In the genomic region with DNA sequence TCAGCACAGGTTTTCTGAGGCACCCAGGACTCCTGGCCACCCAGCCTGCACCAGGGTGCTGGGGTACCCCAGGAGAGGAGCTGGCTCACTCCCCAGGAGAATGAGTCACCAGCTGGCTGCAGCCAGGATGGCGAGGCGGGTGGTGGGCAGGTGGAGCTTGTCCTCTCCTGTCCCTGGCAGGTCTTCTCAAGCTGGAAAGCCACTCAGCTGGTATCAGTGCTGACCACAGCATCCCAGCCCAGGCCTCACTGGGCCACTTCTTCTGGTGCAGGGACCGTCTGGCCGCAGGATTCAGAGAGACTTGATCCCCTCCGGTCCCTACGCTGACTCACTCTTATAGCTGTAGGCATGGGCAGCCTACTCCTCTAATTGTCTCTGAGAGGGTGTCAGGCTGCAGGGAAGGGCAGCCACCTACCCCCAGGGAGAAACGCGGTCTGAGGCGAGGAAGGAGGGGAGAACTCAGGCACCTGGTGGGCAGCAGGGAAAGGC, we compare ENCODE assay signal across 8 cellular contexts. TPM values are rescaled to one million over a fixed set of nuclear protein-coding genes. Genes with fewer than 3 reads are reported as not detected.
DNase-seq lines count a peak whose midpoint lies in the region; ATAC-seq and TF ChIP-seq lines count a peak whose summit lies in the region.

No MANE protein-coding gene starts in this region.

- H3K27ac Mint-ChIP-seq in mesothelial cell of epicardium (no peak overlapping the region), nephron progenitor cell (no peak overlapping the region)

- H3K27me3 ChIP-seq in body of pancreas, result no peaks in the 10 kb centered on the region
- H3K27me3 ChIP-seq in brain microvascular endothelial cell (replicated peaks), result no peaks in the 10 kb centered on the region

- H3K4me1 Mint-ChIP-seq in mesothelial cell of epicardium (peaks cover 9% of the 10 kb centered on the region), nephron progenitor cell (peaks cover 36% of the 10 kb centered on the region)

- TF ChIP-seq CTCF in body of pancreas (IDR thresholded peaks at IDR 0.05) (peak in 1 of 7 experiments; percentile 4), mesothelial cell of epicardium (IDR thresholded peaks at IDR 0.05; ENCODE audit: unreplicated experiment) (no peak), brain microvascular endothelial cell (IDR thresholded peaks at IDR 0.05; ENCODE audit: low read depth, low read length, missing control alignments) (no peak), nephron progenitor cell (IDR thresholded peaks at IDR 0.05) (no peak)

- in situ Hi-C loops in brain microvascular endothelial cell (cut with HindIII; ENCODE audit: low pct_ligation_motif_present, low sequenced_read_pairs), result no loop called here

- H3K27me3 Mint-ChIP-seq in mesothelial cell of epicardium (ENCODE audit: low read depth) (peaks cover 12% of the 10 kb centered on the region), nephron progenitor cell (ENCODE audit: low read depth, poor library complexity) (peaks cover 17% of the 10 kb centered on the region)

- H3K4me3 Mint-ChIP-seq in mesothelial cell of epicardium, result no peak overlapping the region
- no peak overlapping the region for H3K4me3 Mint-ChIP-seq in nephron progenitor cell

- no peak for TF ChIP-seq POLR2A in body of pancreas (IDR thresholded peaks at IDR 0.05)

- WGBS in body of pancreas, 2 donors, result 30 to 45% methylated on average over 7 to 9 of the region's 9 CpGs

- H3K4me3 ChIP-seq in body of pancreas (no peak overlapping the region), brain microvascular endothelial cell (ENCODE audit: low read depth, low read length) (no peak overlapping the region)

- peak; percentile 14 for ATAC-seq in HG03520 (IDR thresholded peaks at IDR 0.05; ENCODE audit: unreplicated experiment)
- ATAC-seq in body of pancreas, result peak; percentile 83

- intact Hi-C loops in body of pancreas (cut with DNase I), result no loop called here

- H3K4me1 ChIP-seq in body of pancreas, result peaks cover 53% of the 10 kb centered on the region

- H3K9me3 Mint-ChIP-seq in mesothelial cell of epicardium (no peaks in the 10 kb centered on the region), nephron progenitor cell (no peaks in the 10 kb centered on the region)

- H3K36me3 ChIP-seq in body of pancreas (replicated peaks in 1 of 2; ENCODE audit: insufficient read depth in 1 of 2, low read depth in 2 of 2) (no peaks in the 10 kb centered on the region), brain microvascular endothelial cell (replicated peaks) (no peaks in the 10 kb centered on the region)

- no peaks in the 10 kb centered on the region for H3K9me3 ChIP-seq in body of pancreas

- no peaks in the 10 kb centered on the region for H3K36me3 Mint-ChIP-seq in mesothelial cell of epicardium
- no peaks in the 10 kb centered on the region for H3K36me3 Mint-ChIP-seq in nephron progenitor cell (ENCODE audit: low read depth)

- DNase-seq in GM03348 (ENCODE audit: low spot score), result peak; percentile 49
- peak; percentile 72 to 89 (median 79) for DNase-seq in body of pancreas
- DNase-seq in middle frontal gyrus (ENCODE audit: extremely low spot score, low spot score), result peak; percentile 52
- DNase-seq in NCI-H1694 treated with DMSO at 0.1 percent for 48 hours (lab: John Stamatoyannopoulos, UW), result no peak
- DNase-seq in mesothelial cell of epicardium (ENCODE audit: low spot score in 2 of 2, unreplicated experiment in 2 of 2), result no peak
- no peak for DNase-seq in brain microvascular endothelial cell
- no peak for DNase-seq in nephron progenitor cell

- H3K27ac ChIP-seq in body of pancreas (peak overlapping the region; percentile 62 to 86 (median 78)), brain microvascular endothelial cell (no peak overlapping the region)

RNA-seq across cellular contexts. Expression of gene TFEB, which starts 22.2 kb away (rescaled TPM):
- total RNA-seq in body of pancreas (10 to 100 TPM in 1 of 2 donors, 1 to 10 TPM in 1; 4.9 to 10.1 TPM), mesothelial cell of epicardium (3.2 to 4.4 TPM (median 3.8 TPM) in 3 replicates)

RNA-seq across cellular contexts. Expression of gene PGC, which starts 34.0 kb away (rescaled TPM):
- total RNA-seq in body of pancreas (10 to 100 TPM; 48.8 to 91.1 TPM), mesothelial cell of epicardium (not detected in 3 replicates)

Comparison
In these comparisons a context has a peak if more than half of its experiments do, and no peak if none do; other contexts are left out.
1. DNase-seq: peak in GM03348 (single experiment), body of pancreas (4 of 4) and middle frontal gyrus (single experiment); none in NCI-H1694 treated with DMSO at 0.1 percent for 48 hours (single experiment), mesothelial cell of epicardium (0 of 2), brain microvascular endothelial cell (single experiment) and nephron progenitor cell (single experiment).
2. RNA of gene PGC, which starts 34.0 kb away (total RNA-seq): 48.8 to 91.1 TPM in body of pancreas; not detected in mesothelial cell of epicardium; every median in the first group is over 10 times any median in the second.